Comparison of ENCODE assay signal across 15 cellular contexts in genomic region chr17:55416470-55417052, GRCh38. TPM values are rescaled to one million over a fixed set of nuclear protein-coding genes. Genes with fewer than 3 reads are reported as not detected.
DNase-seq lines count a peak whose midpoint lies in the region; ATAC-seq, FAIRE-seq and TF ChIP-seq lines count a peak whose summit lies in the region.
"Had no signal": no experiment of that assay in that cellular context is flagged by ENCODE, and none has a peak within 500 bp of the region (broad histone marks: within the 10 kb centered on the region; RNA-seq: fewer than 3 reads in every experiment).

No MANE protein-coding gene starts in this region.

- peaks cover 79% of the 10 kb centered on the region for H3K79me2 ChIP-seq in GM12878 (ENCODE audit: control insufficient read depth, insufficient read depth, low read length)

- no peaks in the 10 kb centered on the region for H3K27me3 Mint-ChIP-seq in natural killer cell treated with Interleukin-12 subunit alpha and Interleukin-12 subunit beta and Interleukin-15 and Interleukin-18, amount 100 ng/mL, for 72 hours
- no peaks in the 10 kb centered on the region for H3K27me3 Mint-ChIP-seq in natural killer cell (ENCODE audit: low read depth in 2 of 2)

- intact Hi-C loops in natural killer cell (cut with micrococcal nuclease), result no loop called here
- intact Hi-C loops in GM12878 (cut with micrococcal nuclease; ENCODE audit: unreplicated experiment), result no loop called here
- intact Hi-C loops in tibial artery (cut with DNase I; ENCODE audit: low total_unique reads), result loop anchor here (10.0 kb wide), 1 partner anchor 98 kb away; the partner anchor contains the start of gene SMIM36
- intact Hi-C loops in testis (cut with DNase I; ENCODE audit: low total_unique reads), result no loop called here

- peak overlapping the region; percentile 52; the same call in 1 of the 2 replicates for H3K4me3 ChIP-seq in GM12878
- H3K4me3 ChIP-seq in tibial artery, result no peak overlapping the region
- no peak overlapping the region for H3K4me3 ChIP-seq in testis
- H3K4me3 ChIP-seq: neural progenitor cell had no signal

- peak overlapping the region; percentile 89 to 99 for H3K27ac Mint-ChIP-seq in natural killer cell treated with Interleukin-12 subunit alpha and Interleukin-12 subunit beta and Interleukin-15 and Interleukin-18, amount 100 ng/mL, for 72 hours
- H3K27ac Mint-ChIP-seq in natural killer cell, result peak overlapping the region in 1 of 2 donors; percentile 93
- H3K27ac Mint-ChIP-seq: neural progenitor cell had no signal

- peak overlapping the region; percentile 71 for H3K4me3 Mint-ChIP-seq in natural killer cell treated with Interleukin-12 subunit alpha and Interleukin-12 subunit beta and Interleukin-15 and Interleukin-18, amount 100 ng/mL, for 72 hours
- no peak overlapping the region for H3K4me3 Mint-ChIP-seq in natural killer cell
- H3K4me3 Mint-ChIP-seq: neural progenitor cell had no signal

- RAD21 ChIA-PET in GM12878 (lab: Charles Lee; ENCODE audit: unreplicated experiment), result interaction anchor here (1.5 to 8.9 kb wide), 8 partner anchors 10 to 96 kb away, joined by 4 to 99 read pairs (median 12); partner anchors contain the start of gene SMIM36

- peak overlapping the region; percentile 10 for H3K9ac ChIP-seq in GM12878 (ENCODE audit: control insufficient read depth, insufficient read depth, low read length)
- H3K9ac ChIP-seq: KMS-11, neural progenitor cell had no signal

- no peak for TF ChIP-seq RAD21 in GM12878 (IDR thresholded peaks at IDR 0.05; ENCODE audit: insufficient read depth, low read depth, low read length)

- no peaks in the 10 kb centered on the region for H4K20me1 ChIP-seq in GM12878 (ENCODE audit: control insufficient read depth, insufficient read depth)

- peak in 1 of 2 donors; percentile 29 for ATAC-seq in natural killer cell treated with Interleukin-12 subunit alpha and Interleukin-12 subunit beta and Interleukin-15 and Interleukin-18, amount 100 ng/mL, for 72 hours
- no peak for ATAC-seq in natural killer cell
- no peak for ATAC-seq in GM12878

- in situ Hi-C loops in GM12878 (cut with MboI), result no loop called here

- H3K4me1 ChIP-seq in GM12878 (ENCODE audit: control insufficient read depth, insufficient read depth, low read length) (peaks cover 9% of the 10 kb centered on the region; the same call in 1 of the 2 replicates), tibial artery (peaks cover 0 to 34% (median 12%) of the 10 kb centered on the region in 4 donors), testis (no peaks in the 10 kb centered on the region)

- no TSS peak for BruUV-seq in GM12878 (replicated peaks; lab: Mats Ljungman, UMichigan)

- H3K9me3 Mint-ChIP-seq in natural killer cell treated with Interleukin-12 subunit alpha and Interleukin-12 subunit beta and Interleukin-15 and Interleukin-18, amount 100 ng/mL, for 72 hours, result peaks cover 2% of the 10 kb centered on the region
- H3K9me3 Mint-ChIP-seq in natural killer cell, result no peaks in the 10 kb centered on the region

- peaks cover 53 to 63% of the 10 kb centered on the region in 2 donors for H3K4me1 Mint-ChIP-seq in natural killer cell treated with Interleukin-12 subunit alpha and Interleukin-12 subunit beta and Interleukin-15 and Interleukin-18, amount 100 ng/mL, for 72 hours (ENCODE audit: low read depth in 2 of 2)
- H3K4me1 Mint-ChIP-seq in natural killer cell, result peaks cover 64 to 70% of the 10 kb centered on the region in 2 donors

- TF ChIP-seq CTCF in natural killer cell (IDR thresholded peaks at IDR 0.05), result no peak
- no peak for TF ChIP-seq CTCF in GM12878 (IDR thresholded peaks at IDR 0.05 in 2 of 3, conservative IDR thresholded peaks at IDR 0.05 in 1 of 3; ENCODE audit: control insufficient read depth in 2 of 3, extremely low read depth in 1 of 3, insufficient read depth in 1 of 3, low read depth in 3 of 3, low read length in 3 of 3)
- no peak for TF ChIP-seq CTCF in tibial artery (IDR thresholded peaks at IDR 0.05)
- no peak for TF ChIP-seq CTCF in testis (IDR thresholded peaks at IDR 0.05)

- SMC1A ChIA-PET in GM12878 (lab: Charles Lee; ENCODE audit: uncharacterized antibody, unreplicated experiment), result interaction anchor here (0.9 to 16.9 kb wide), 14 partner anchors 9 to 334 kb away, joined by 4 to 359 read pairs (median 16); partner anchors contain the start of genes PCTP and SMIM36

- DNase-seq in natural killer cell treated with Interleukin-12 subunit alpha and Interleukin-12 subunit beta and Interleukin-15 and Interleukin-18, amount 100 ng/mL, for 72 hours (ENCODE audit: low spot score), result no peak
- DNase-seq in natural killer cell, result no peak
- no peak for DNase-seq in GM12878 (ENCODE audit: low read depth, low spot score)
- DNase-seq in kidney tubule cell (ENCODE audit: low spot score), result peak; percentile 64
- DNase-seq in tibial artery, result no peak
- DNase-seq in testis, result no peak
- no peak for DNase-seq in HUDEP-2 (lab: John Stamatoyannopoulos, UW; ENCODE audit: unreplicated experiment in 76 of 76)
- DNase-seq in cerebellum (ENCODE audit: low spot score), result no peak
- DNase-seq: C1 segment of cervical spinal cord; GF-D8; stimulated activated CD4-positive, alpha-beta T cell treated with anti-CD3 and anti-CD28 coated beads, Interleukin-2, amount 100 ng/mL, for 24 hours had no signal

- no peaks in the 10 kb centered on the region for H3K9me3 ChIP-seq in GM12878 (replicated peaks; ENCODE audit: control insufficient read depth, insufficient read depth, low read length)
- H3K9me3 ChIP-seq in tibial artery, result no peaks in the 10 kb centered on the region
- no peaks in the 10 kb centered on the region for H3K9me3 ChIP-seq in testis

- H3K27ac ChIP-seq in GM12878 (ENCODE audit: control insufficient read depth, insufficient read depth) (peak overlapping the region; percentile 58), tibial artery (peak overlapping the region; percentile 31 to 44), testis (no peak overlapping the region)
- H3K27ac ChIP-seq: KMS-11, neural progenitor cell, RWPE1 had no signal

- H3K4me2 ChIP-seq in GM12878 (ENCODE audit: control insufficient read depth, insufficient read depth), result peak overlapping the region; percentile 77
- H3K4me2 ChIP-seq: KMS-11, neural progenitor cell had no signal

- CTCF ChIA-PET in GM12878 (lab: Yijun Ruan, JAX), result interaction anchor here (0.6 to 5.3 kb wide), 8 partner anchors 10 to 510 kb away, joined by 3 to 32 read pairs (median 4); partner anchors contain the start of gene SMIM36

- TF ChIP-seq EP300 in GM12878 (IDR thresholded peaks at IDR 0.05; ENCODE audit: borderline replicate concordance in 1 of 2, control insufficient read depth in 1 of 2, low read depth in 2 of 2, low read length in 2 of 2), result no peak

- peaks cover 3 to 13% of the 10 kb centered on the region in 2 experiments for H3K36me3 ChIP-seq in GM12878 (ENCODE audit: control insufficient read depth in 2 of 2, insufficient read depth in 2 of 2, low read length in 1 of 2)
- peaks cover 4 to 16% (median 10%) of the 10 kb centered on the region in 3 donors for H3K36me3 ChIP-seq in tibial artery
- no peaks in the 10 kb centered on the region for H3K36me3 ChIP-seq in testis (ENCODE audit: low read depth, missing control alignments)

- POLR2A ChIA-PET in GM12878 (lab: Charles Lee), result interaction anchor here (0.8 to 1.7 kb wide), 3 partner anchors 14 to 48 kb away, joined by 4 to 8 read pairs (median 6); no protein-coding TSS in a partner anchor

- 62% methylated on average over 4 of the region's 4 CpGs for WGBS in GM12878 (ENCODE audit: insufficient coverage, insufficient replicate concordance, low lambda C conversion rate, missing lambda C conversion rate)
- 56 to 75% methylated on average over 4 of the region's 4 CpGs for WGBS in testis, 2 donors

- no peak overlapping the region for H2AFZ ChIP-seq in GM12878 (ENCODE audit: control insufficient read depth, low read depth, low read length)
- H2AFZ ChIP-seq: neural progenitor cell had no signal

- FAIRE-seq in GM12878 (lab: Jason Lieb, UNC), result no peak
- FAIRE-seq: endometrium had no signal

- TF ChIP-seq POLR2A in GM12878 (IDR thresholded peaks at IDR 0.05; ENCODE audit: low read depth, low read length) (no peak), testis (IDR thresholded peaks at IDR 0.05) (no peak)

- H3K27me3 ChIP-seq in GM12878 (replicated peaks in 1 of 2; ENCODE audit: control insufficient read depth in 2 of 2, insufficient read depth in 2 of 2, low read length in 1 of 2), result no peaks in the 10 kb centered on the region
- H3K27me3 ChIP-seq in tibial artery, result no peaks in the 10 kb centered on the region
- H3K27me3 ChIP-seq in testis, result no peaks in the 10 kb centered on the region
- H3K27me3 ChIP-seq: neural progenitor cell had no signal

- peaks cover 11% of the 10 kb centered on the region for H3K36me3 Mint-ChIP-seq in natural killer cell treated with Interleukin-12 subunit alpha and Interleukin-12 subunit beta and Interleukin-15 and Interleukin-18, amount 100 ng/mL, for 72 hours
- no peaks in the 10 kb centered on the region for H3K36me3 Mint-ChIP-seq in natural killer cell

TF ChIP-seq in GM12878, 131 proteins besides CTCF, POLR2A, EP300 and RAD21 (continues in another document):
- TF ChIP-seq ESRRA (IDR thresholded peaks at IDR 0.05; ENCODE audit: low read length) (no peak), CHD1 (IDR thresholded peaks at IDR 0.05; ENCODE audit: low read depth, low read length) (no peak), NFIC (IDR thresholded peaks at IDR 0.05; ENCODE audit: low read depth, low read length) (0 out of 2 replicates have a peak, but pooled peaks have one; percentile 6), NBN (IDR thresholded peaks at IDR 0.05) (no peak)

RNA-seq across cellular contexts. Expression of gene MMD, which starts 5.1 kb away (rescaled TPM):
- 10 to 100 TPM; 26.1 to 27.2 TPM for total RNA-seq in natural killer cell treated with Interleukin-12 subunit alpha and Interleukin-12 subunit beta and Interleukin-15 and Interleukin-18, amount 100 ng/mL, for 72 hours
- total RNA-seq in natural killer cell, result 10 to 100 TPM; 18.7 to 33.5 (median 27.9) TPM
- total RNA-seq in GM12878 (2013; cell fraction: nucleolus; rRNA removed), result 88.8 and 95.5 TPM in 2 replicates
- total RNA-seq in GM12878 (2014; rRNA removed), result 22.6 and 28.8 TPM in 2 replicates
- total RNA-seq in GM12878 (2014; rRNA removed; fragmentation: Illumina TruSeq; extraction: Trizol), result 18.6 and 20.6 TPM in 2 replicates
- total RNA-seq in GM12878 (2021), result 24.2 and 25.2 TPM in 2 replicates
- polyA plus RNA-seq in GM12878 (2011; ENCODE audit: low read depth), result 5.1 TPM
- 46.7 and 53.5 TPM in 2 replicates for polyA plus RNA-seq in GM12878 (2011; rRNA removed)
- 19.0 and 23.0 TPM in 2 replicates for polyA plus RNA-seq in GM12878 (2011; cell fraction: cytosol; rRNA removed)
- 23.6 and 27.5 TPM in 2 replicates for polyA plus RNA-seq in GM12878 (2011; cell fraction: nucleus; rRNA removed)
- polyA plus RNA-seq in GM12878 (2012), result 9.9 and 10.8 TPM in 2 replicates
- polyA plus RNA-seq in GM12878 (2014; fragmentation: Illumina TruSeq; extraction: Trizol), result 22.1 and 29.2 TPM in 2 replicates
- polyA plus RNA-seq in GM12878 (2014; fragmentation: Nextera tagmentation; extraction: Ambion mirVana), result 10 to 100 TPM in 1 of 2 experiments, 1 to 10 TPM in 1; 8.0 to 12.1 TPM
- polyA plus RNA-seq in GM12878 (2014; rRNA removed), result 20.3 and 22.8 TPM in 2 replicates
- 10 to 100 TPM; 23.0 to 24.0 TPM for polyA plus RNA-seq in GM12878 (2016; fragmentation: Nextera tagmentation; extraction: Ambion mirVana)
- 22.3 and 29.7 TPM in 2 replicates for polyA minus RNA-seq in GM12878 (2011; rRNA and poly(A)+ RNA removed)
- 10.5 and 12.4 TPM in 2 replicates for polyA minus RNA-seq in GM12878 (2011; cell fraction: cytosol; rRNA and poly(A)+ RNA removed)
- polyA minus RNA-seq in GM12878 (2011; cell fraction: nucleus; rRNA and poly(A)+ RNA removed), result 27.1 and 30.5 TPM in 2 replicates
- total RNA-seq in testis, result 10 to 100 TPM; 53.7 to 73.1 TPM
- polyA plus RNA-seq in testis (ENCODE audit: insufficient read depth, low read depth, low replicate concordance), result 38.3 TPM
- total RNA-seq in cerebellum, result 57.8 TPM

Comparison
In these comparisons a context has a peak if more than half of its experiments do, and no peak if none do; other contexts are left out.
1. H3K27ac ChIP-seq: peak in GM12878 (single experiment) and tibial artery (2 of 2); none in testis (0 of 2).